ENCODE assay signal across 15 cellular contexts in genomic region chr19:41330476-41330875, GRCh38. TPM values are rescaled to one million over a fixed set of nuclear protein-coding genes. Genes with fewer than 3 reads are reported as not detected.
DNase-seq lines count a peak whose midpoint lies in the region; ATAC-seq and TF ChIP-seq lines count a peak whose summit lies in the region.
"Had no signal": no experiment of that assay in that cellular context is flagged by ENCODE, and none has a peak within 500 bp of the region (broad histone marks: within the 10 kb centered on the region; RNA-seq: fewer than 3 reads in every experiment).

No MANE protein-coding gene starts in this region.

- TF ChIP-seq CTCF in osteocyte (IDR thresholded peaks at IDR 0.05) = no peak

- DNase-seq in activated CD4-positive, alpha-beta T cell treated with anti-CD3 and anti-CD28 coated beads, Interleukin-2, amount 10 ng/mL, durations not matched to agents 7 days and 5 days = no peak
- no peak for DNase-seq in activated CD4-positive, alpha-beta T cell treated with anti-CD3 and anti-CD28 coated beads for 48 hours
- DNase-seq in NCI-H748 treated with DMSO at 0.1 percent for 48 hours (lab: John Stamatoyannopoulos, UW) = peak; percentile 20
- no peak for DNase-seq in osteocyte (ENCODE audit: extremely low spot score, unreplicated experiment)
- no peak for DNase-seq in HUDEP-2 (lab: John Stamatoyannopoulos, UW; ENCODE audit: unreplicated experiment in 76 of 76)
- no peak for DNase-seq in NCI-H1105 treated with DMSO at 0.1 percent for 48 hours (lab: John Stamatoyannopoulos, UW)
- DNase-seq: EL; head of caudate nucleus; NCI-H1417; NCI-H226; NK-92 treated with Interleukin-12 subunit alpha and Interleukin-12 subunit beta, amount 100 ng/mL, for 24 hours; SW 1271 had no signal

- intact Hi-C loops in dendritic cell treated with granulocyte-macrophage colony-stimulating factor and Interleukin-4, amounts not matched to agents 40 ng/mL and 50 ng/mL, for 4 days (cut with micrococcal nuclease) = no loop called here

- POLR2A ChIA-PET in activated CD4-positive, alpha-beta T cell treated with anti-CD3 and anti-CD28 coated beads, Interleukin-2, amount 10 ng/mL, durations not matched to agents 7 days and 5 days (lab: Charles Lee) = no interaction called here

- H3K27ac Mint-ChIP-seq in activated CD4-positive, alpha-beta T cell treated with anti-CD3 and anti-CD28 coated beads, Interleukin-2, amount 10 ng/mL, durations not matched to agents 7 days and 5 days = peak overlapping the region; percentile 51
- peak overlapping the region; percentile 59 for H3K27ac Mint-ChIP-seq in dendritic cell treated with granulocyte-macrophage colony-stimulating factor and Interleukin-4, amounts not matched to agents 40 ng/mL and 50 ng/mL, for 4 days
- peak overlapping the region; percentile 64 for H3K27ac Mint-ChIP-seq in osteocyte (ENCODE audit: unreplicated experiment)

- ATAC-seq in GM21723 (IDR thresholded peaks at IDR 0.05; ENCODE audit: unreplicated experiment) = no peak

- H3K27me3 Mint-ChIP-seq in activated CD4-positive, alpha-beta T cell treated with anti-CD3 and anti-CD28 coated beads, Interleukin-2, amount 10 ng/mL, durations not matched to agents 7 days and 5 days = no peaks in the 10 kb centered on the region
- no peaks in the 10 kb centered on the region for H3K27me3 Mint-ChIP-seq in dendritic cell treated with granulocyte-macrophage colony-stimulating factor and Interleukin-4, amounts not matched to agents 40 ng/mL and 50 ng/mL, for 4 days
- no peaks in the 10 kb centered on the region for H3K27me3 Mint-ChIP-seq in osteocyte (ENCODE audit: unreplicated experiment)

- H3K9me3 Mint-ChIP-seq in activated CD4-positive, alpha-beta T cell treated with anti-CD3 and anti-CD28 coated beads, Interleukin-2, amount 10 ng/mL, durations not matched to agents 7 days and 5 days = no peaks in the 10 kb centered on the region
- H3K9me3 Mint-ChIP-seq in dendritic cell treated with granulocyte-macrophage colony-stimulating factor and Interleukin-4, amounts not matched to agents 40 ng/mL and 50 ng/mL, for 4 days = no peaks in the 10 kb centered on the region
- H3K9me3 Mint-ChIP-seq in osteocyte (ENCODE audit: unreplicated experiment) = no peaks in the 10 kb centered on the region
- H3K9me3 Mint-ChIP-seq: neural crest cell had no signal

- CTCF ChIA-PET in activated CD4-positive, alpha-beta T cell treated with anti-CD3 and anti-CD28 coated beads, Interleukin-2, amount 10 ng/mL, durations not matched to agents 7 days and 5 days (lab: Charles Lee) = no interaction called here

- H3K4me3 Mint-ChIP-seq in activated CD4-positive, alpha-beta T cell treated with anti-CD3 and anti-CD28 coated beads, Interleukin-2, amount 10 ng/mL, durations not matched to agents 7 days and 5 days = no peak overlapping the region
- no peak overlapping the region for H3K4me3 Mint-ChIP-seq in dendritic cell treated with granulocyte-macrophage colony-stimulating factor and Interleukin-4, amounts not matched to agents 40 ng/mL and 50 ng/mL, for 4 days
- no peak overlapping the region for H3K4me3 Mint-ChIP-seq in osteocyte (ENCODE audit: unreplicated experiment)
- H3K4me3 Mint-ChIP-seq: neural crest cell had no signal

- H3K36me3 Mint-ChIP-seq in activated CD4-positive, alpha-beta T cell treated with anti-CD3 and anti-CD28 coated beads, Interleukin-2, amount 10 ng/mL, durations not matched to agents 7 days and 5 days (ENCODE audit: low read depth) = peaks cover 60% of the 10 kb centered on the region
- H3K36me3 Mint-ChIP-seq in dendritic cell treated with granulocyte-macrophage colony-stimulating factor and Interleukin-4, amounts not matched to agents 40 ng/mL and 50 ng/mL, for 4 days (ENCODE audit: low read depth) = peaks cover 88% of the 10 kb centered on the region
- peaks cover 29% of the 10 kb centered on the region for H3K36me3 Mint-ChIP-seq in osteocyte (ENCODE audit: unreplicated experiment)

- H3K4me1 Mint-ChIP-seq in activated CD4-positive, alpha-beta T cell treated with anti-CD3 and anti-CD28 coated beads, Interleukin-2, amount 10 ng/mL, durations not matched to agents 7 days and 5 days = peaks cover 67% of the 10 kb centered on the region
- peaks cover 86% of the 10 kb centered on the region for H3K4me1 Mint-ChIP-seq in dendritic cell treated with granulocyte-macrophage colony-stimulating factor and Interleukin-4, amounts not matched to agents 40 ng/mL and 50 ng/mL, for 4 days (ENCODE audit: low read depth)
- peaks cover 42% of the 10 kb centered on the region for H3K4me1 Mint-ChIP-seq in osteocyte (ENCODE audit: unreplicated experiment)

RNA-seq across cellular contexts. Expression of gene CCDC97, which starts 20.5 kb away (rescaled TPM):
- 10 to 100 TPM; 50.4 to 51.7 TPM for total RNA-seq in activated CD4-positive, alpha-beta T cell treated with anti-CD3 and anti-CD28 coated beads, Interleukin-2, amount 10 ng/mL, durations not matched to agents 7 days and 5 days
- 34.4 and 35.9 TPM in 2 replicates for total RNA-seq in osteocyte

RNA-seq across cellular contexts. Expression of gene TGFB1, which starts 23.2 kb away (rescaled TPM):
- total RNA-seq in activated CD4-positive, alpha-beta T cell treated with anti-CD3 and anti-CD28 coated beads, Interleukin-2, amount 10 ng/mL, durations not matched to agents 7 days and 5 days = 100 to 1,000 TPM; 194 TPM
- 244 and 255 TPM in 2 replicates for total RNA-seq in osteocyte

RNA-seq across cellular contexts. Expression of gene B9D2, which starts 33.5 kb away (rescaled TPM):
- 10 to 100 TPM; 11.6 to 11.7 TPM for total RNA-seq in activated CD4-positive, alpha-beta T cell treated with anti-CD3 and anti-CD28 coated beads, Interleukin-2, amount 10 ng/mL, durations not matched to agents 7 days and 5 days
- total RNA-seq in osteocyte = 4.6 and 5.5 TPM in 2 replicates

RNA-seq across cellular contexts. Expression of gene TMEM91, which starts 45.9 kb away (rescaled TPM):
- total RNA-seq in activated CD4-positive, alpha-beta T cell treated with anti-CD3 and anti-CD28 coated beads, Interleukin-2, amount 10 ng/mL, durations not matched to agents 7 days and 5 days = 1 to 10 TPM; 5.4 to 5.6 TPM
- 8.5 and 9.2 TPM in 2 replicates for total RNA-seq in osteocyte
